In the genomic region with DNA sequence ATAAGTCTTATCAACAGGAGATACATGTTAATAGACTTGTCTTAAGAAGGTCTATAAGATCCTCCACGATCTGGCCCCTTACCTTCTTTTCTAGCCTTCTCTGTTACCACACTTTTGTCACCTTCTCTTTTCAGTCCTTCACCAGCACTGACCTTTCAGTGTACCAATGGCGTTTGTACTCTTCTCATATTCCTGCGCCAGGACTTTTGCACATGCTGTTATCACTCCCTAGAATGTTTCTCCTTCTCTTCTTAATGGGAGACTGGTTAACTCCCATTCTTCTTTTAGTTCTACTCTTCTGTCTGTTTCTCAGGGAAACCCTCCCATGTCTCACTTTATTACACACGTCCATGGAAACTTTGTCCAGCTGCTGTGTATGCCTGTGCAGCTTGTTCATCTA, we compare ENCODE assay signal across 23 cellular contexts.
"Had no signal": no experiment of that assay in that cellular context is flagged by ENCODE, and none has a peak within 500 bp of the region (broad histone marks: within the 10 kb centered on the region; RNA-seq: fewer than 3 reads in every experiment).

No MANE protein-coding gene starts in this region.

- H3K36me3 ChIP-seq: MG63, SJSA1 had no signal

- H3K27me3 ChIP-seq: MG63, SJSA1 had no signal

- H3K27ac ChIP-seq: SJSA1, SK-N-MC had no signal

- H3K9me3 ChIP-seq: MG63, SJSA1 had no signal

- H3K36me3 Mint-ChIP-seq: IgD-negative memory B cell had no signal

- H3K27ac Mint-ChIP-seq: IgD-negative memory B cell had no signal

- H3K4me3 Mint-ChIP-seq: IgD-negative memory B cell had no signal

- H3K27me3 Mint-ChIP-seq: IgD-negative memory B cell had no signal

- H3K4me3 ChIP-seq: MG63, SJSA1, SK-N-MC had no signal

- DNase-seq: KBM-7, MG63, NCI-H1092, NCI-H1105 treated with DMSO at 0.1 percent for 48 hours, NCI-H1417 treated with DMSO at 0.1 percent for 48 hours, NCI-H146, NCI-H1694 treated with DMSO at 0.1 percent for 48 hours, NCI-H2029, NCI-H2081 treated with DMSO at 0.1 percent for 48 hours, NCI-H2171, NCI-H226, NCI-H446, NCI-H510A, NCI-H524 treated with DMSO at 0.1 percent for 48 hours, NCI-H69, NCI-H774, Right ventricle myocardium superior, RPMI8226, SIG-M5, SW 1271 had no signal

- H3K9me3 Mint-ChIP-seq: IgD-negative memory B cell had no signal
